ENCODE assay signal across 11 cellular contexts in the genomic region with DNA sequence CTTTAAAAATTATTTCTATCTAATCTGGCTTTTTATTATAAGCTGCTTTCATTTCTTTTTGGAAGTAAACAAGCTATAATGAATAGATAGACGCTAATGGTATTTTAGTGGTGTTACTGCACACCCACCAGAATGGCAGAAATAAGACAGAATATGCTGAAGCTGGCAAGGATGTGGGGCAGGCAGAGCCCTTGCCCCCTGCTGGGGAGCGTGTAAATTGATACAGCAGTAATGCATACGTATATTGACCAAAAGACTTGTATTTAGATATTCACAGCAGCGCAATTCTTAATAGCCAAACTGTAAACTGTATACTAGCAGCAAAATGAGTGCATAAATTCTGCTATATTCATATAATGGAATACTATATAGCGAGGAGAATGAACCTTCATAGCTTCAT. TPM values are rescaled to one million over a fixed set of nuclear protein-coding genes. Genes with fewer than 3 reads are reported as not detected.
DNase-seq lines count a peak whose midpoint lies in the region; ATAC-seq and TF ChIP-seq lines count a peak whose summit lies in the region.
"Had no signal": no experiment of that assay in that cellular context is flagged by ENCODE, and none has a peak within 500 bp of the region (broad histone marks: within the 10 kb centered on the region; RNA-seq: fewer than 3 reads in every experiment).

No MANE protein-coding gene starts in this region.

- H3K4me3 ChIP-seq in Loucy (ENCODE audit: low read length, poor library complexity, severe bottlenecking): no peak overlapping the region

- H3K27ac Mint-ChIP-seq in activated naive CD4-positive, alpha-beta T cell treated with anti-CD3 and anti-CD28 coated beads for 36 hours: no peak overlapping the region
- H3K27ac Mint-ChIP-seq in central memory CD8-positive, alpha-beta T cell (ENCODE audit: low read depth): peak overlapping the region; percentile 46
- no peak overlapping the region for H3K27ac Mint-ChIP-seq in progenitor cell of endocrine pancreas

- H3K4me2 ChIP-seq in Loucy (ENCODE audit: low read depth, low read length, poor library complexity, severe bottlenecking): no peak overlapping the region

- peaks cover 69% of the 10 kb centered on the region; the same call in 1 of the 2 replicates for H3K36me3 ChIP-seq in Loucy (ENCODE audit: insufficient read depth, low read length)

- intact Hi-C loops in activated naive CD4-positive, alpha-beta T cell treated with anti-CD3 and anti-CD28 coated beads for 36 hours (cut with micrococcal nuclease): no loop called here

- H3K4me1 Mint-ChIP-seq in activated naive CD4-positive, alpha-beta T cell treated with anti-CD3 and anti-CD28 coated beads for 36 hours (ENCODE audit: low read depth): peaks cover 11% of the 10 kb centered on the region
- peaks cover 21% of the 10 kb centered on the region for H3K4me1 Mint-ChIP-seq in central memory CD8-positive, alpha-beta T cell
- H3K4me1 Mint-ChIP-seq in progenitor cell of endocrine pancreas (ENCODE audit: low read depth): no peaks in the 10 kb centered on the region

- H3K79me2 ChIP-seq in Loucy (ENCODE audit: insufficient read depth, low read length): no peaks in the 10 kb centered on the region

- TF ChIP-seq CTCF in Loucy (conservative IDR thresholded peaks at IDR 0.05; ENCODE audit: low read length) (peak; percentile 56), progenitor cell of endocrine pancreas (IDR thresholded peaks at IDR 0.05; ENCODE audit: unreplicated experiment) (peak; percentile 52), GM20000 (IDR thresholded peaks at IDR 0.05; ENCODE audit: extremely low read depth, missing control alignments) (no peak)

- no peak overlapping the region for H2AFZ ChIP-seq in Loucy (ENCODE audit: low read length)

- H3K9me2 ChIP-seq in Loucy (replicated peaks; ENCODE audit: low read depth, low read length): no peaks in the 10 kb centered on the region

- CTCF ChIA-PET in activated naive CD4-positive, alpha-beta T cell treated with anti-CD3 and anti-CD28 coated beads for 36 hours (lab: Charles Lee): interaction anchor here (0.7 kb wide), 1 partner anchor 473 kb away, joined by 5 read pairs; no protein-coding TSS in a partner anchor

- no peak overlapping the region for H3K4me3 Mint-ChIP-seq in activated naive CD4-positive, alpha-beta T cell treated with anti-CD3 and anti-CD28 coated beads for 36 hours
- H3K4me3 Mint-ChIP-seq in central memory CD8-positive, alpha-beta T cell: no peak overlapping the region
- H3K4me3 Mint-ChIP-seq in progenitor cell of endocrine pancreas (ENCODE audit: low read depth): no peak overlapping the region

- ATAC-seq in central memory CD8-positive, alpha-beta T cell (replicated peaks; ENCODE audit: extremely low read depth, poor library complexity, severe bottlenecking): no peak
- ATAC-seq in GM18520 (IDR thresholded peaks at IDR 0.05; ENCODE audit: unreplicated experiment): no peak
- ATAC-seq: left colon had no signal

- no peaks in the 10 kb centered on the region for H3K4me1 ChIP-seq in Loucy (ENCODE audit: insufficient read depth, low read length, poor library complexity, severe bottlenecking)

- H4K20me1 ChIP-seq in Loucy (ENCODE audit: insufficient read depth, low read length, poor library complexity, severe bottlenecking): no peaks in the 10 kb centered on the region

- no peaks in the 10 kb centered on the region for H3F3A ChIP-seq in Loucy (ENCODE audit: low read depth)

- H3K36me3 Mint-ChIP-seq in activated naive CD4-positive, alpha-beta T cell treated with anti-CD3 and anti-CD28 coated beads for 36 hours (ENCODE audit: low read depth): peaks cover 24% of the 10 kb centered on the region
- peaks cover 64% of the 10 kb centered on the region for H3K36me3 Mint-ChIP-seq in central memory CD8-positive, alpha-beta T cell (ENCODE audit: insufficient read depth)
- peaks cover 36% of the 10 kb centered on the region for H3K36me3 Mint-ChIP-seq in progenitor cell of endocrine pancreas (ENCODE audit: insufficient read depth)

- no peaks in the 10 kb centered on the region for H3K27me3 ChIP-seq in Loucy (ENCODE audit: insufficient read depth, low read length, poor library complexity, severe bottlenecking)

- no peaks in the 10 kb centered on the region for H3K27me3 Mint-ChIP-seq in activated naive CD4-positive, alpha-beta T cell treated with anti-CD3 and anti-CD28 coated beads for 36 hours (ENCODE audit: low read depth)
- H3K27me3 Mint-ChIP-seq in central memory CD8-positive, alpha-beta T cell: no peaks in the 10 kb centered on the region
- H3K27me3 Mint-ChIP-seq in progenitor cell of endocrine pancreas: no peaks in the 10 kb centered on the region

- H3K9me3 ChIP-seq in Loucy (ENCODE audit: insufficient read depth, low read depth, low read length): no peaks in the 10 kb centered on the region

- no peaks in the 10 kb centered on the region for H3K9me3 Mint-ChIP-seq in activated naive CD4-positive, alpha-beta T cell treated with anti-CD3 and anti-CD28 coated beads for 36 hours
- H3K9me3 Mint-ChIP-seq in central memory CD8-positive, alpha-beta T cell: no peaks in the 10 kb centered on the region
- no peaks in the 10 kb centered on the region for H3K9me3 Mint-ChIP-seq in progenitor cell of endocrine pancreas (ENCODE audit: low read depth)

- H3K9ac ChIP-seq in Loucy (ENCODE audit: low read depth, low read length, poor library complexity, severe bottlenecking): no peak overlapping the region

- peak; percentile 10 for DNase-seq in activated naive CD4-positive, alpha-beta T cell treated with Interleukin-2 at 50 U/mL for 16 hours
- DNase-seq in activated naive CD4-positive, alpha-beta T cell treated with anti-CD3 and anti-CD28 coated beads for 36 hours: no peak
- no peak for DNase-seq in central memory CD8-positive, alpha-beta T cell (ENCODE audit: low spot score in 2 of 2)
- DNase-seq in progenitor cell of endocrine pancreas (ENCODE audit: low spot score, unreplicated experiment) (no peak), NCI-H2171 (lab: John Stamatoyannopoulos, UW) (no peak), GM20000 (ENCODE audit: low spot score) (no peak)
- DNase-seq: activated gamma-delta T cell treated with Interleukin-2 at 50 U/mL for 16 hours, left colon, NCI-H2227 treated with DMSO at 0.1 percent for 48 hours had no signal

RNA-seq across cellular contexts. Expression of a gene that starts 35.3 kb away (rescaled TPM):
- 1 to 10 TPM; 8.3 to 8.6 TPM for total RNA-seq in activated naive CD4-positive, alpha-beta T cell treated with anti-CD3 and anti-CD28 coated beads for 36 hours
- 33.9 and 35.6 TPM in 2 replicates for total RNA-seq in progenitor cell of endocrine pancreas

RNA-seq across cellular contexts. Expression of a gene that starts 49.3 kb away (rescaled TPM):
- 100 to 1,000 TPM in 1 of 2 experiments, 10 to 100 TPM in 1; 99.1 to 107 TPM for total RNA-seq in activated naive CD4-positive, alpha-beta T cell treated with anti-CD3 and anti-CD28 coated beads for 36 hours
- 124 and 126 TPM in 2 replicates for total RNA-seq in progenitor cell of endocrine pancreas

RNA-seq across cellular contexts. Expression of a gene that starts 54.6 kb away (rescaled TPM):
- total RNA-seq in activated naive CD4-positive, alpha-beta T cell treated with anti-CD3 and anti-CD28 coated beads for 36 hours: 100 to 1,000 TPM; 115 to 120 TPM
- total RNA-seq in progenitor cell of endocrine pancreas: 1.6 and 2.1 TPM in 2 replicates

Comparison
In these comparisons a context has a peak if more than half of its experiments do, and no peak if none do; other contexts are left out.
1. RNA of a gene that starts 54.6 kb away (total RNA-seq): 115 to 120 TPM in activated naive CD4-positive, alpha-beta T cell treated with anti-CD3 and anti-CD28 coated beads for 36 hours; 1.6 to 2.1 TPM in progenitor cell of endocrine pancreas; every median in the first group is over 10 times any median in the second.